In genomic region chr1:209123601-209124000, GRCh38 we compare ENCODE assay signal across 33 cellular contexts.
"Had no signal": no experiment of that assay in that cellular context is flagged by ENCODE, and none has a peak within 500 bp of the region (broad histone marks: within the 10 kb centered on the region; RNA-seq: fewer than 3 reads in every experiment).

No MANE protein-coding gene starts in this region.

- H3K4me3 ChIP-seq: adrenal gland, body of pancreas, breast epithelium, cardiac muscle cell had no signal

- H3K27me3 ChIP-seq: adrenal gland, body of pancreas, brain microvascular endothelial cell, breast epithelium, cardiac muscle cell had no signal

- H3K9me3 ChIP-seq: adrenal gland, body of pancreas, breast epithelium had no signal

- H3K27ac ChIP-seq: adrenal gland, body of pancreas, brain microvascular endothelial cell, breast epithelium, cardiac muscle cell, VCaP had no signal

- DNase-seq: activated B cell treated with CpG ODN at 0.5 μM for 24 hours; activated CD4-positive, alpha-beta memory T cell treated with anti-CD3 and anti-CD28 coated beads for 36 hours; activated CD4-positive, alpha-beta T cell treated with anti-CD3 and anti-CD28 coated beads for 4 hours; activated CD4-positive, alpha-beta T cell treated with anti-CD3 and anti-CD28 coated beads, Interleukin-2, amount 10 ng/mL, durations not matched to agents 24 days and 14 days; activated CD4-positive, alpha-beta T cell treated with anti-CD3 and anti-CD28 coated beads, Interleukin-2, amount 50 U/mL, for 1 hour; activated CD4-positive, alpha-beta T cell treated with anti-CD3 and anti-CD28 coated beads, Interleukin-2, amount 50 U/mL, for 4 hours; activated CD4-positive, CD25-positive, alpha-beta regulatory T cell treated with anti-CD3 and anti-CD28 coated beads, Interleukin-2, amount 50 U/mL, for 72 hours; activated CD8-positive, alpha-beta memory T cell treated with anti-CD3 and anti-CD28 coated beads, Interleukin-2, amount 50 U/mL, for 4 hours; activated CD8-positive, alpha-beta T cell treated with anti-CD3 and anti-CD28 coated beads for 36 hours; activated effector memory CD4-positive, alpha-beta T cell treated with anti-CD3 and anti-CD28 coated beads, Interleukin-2, amount 50 U/mL, for 16 hours; activated gamma-delta T cell treated with Interleukin-2 at 50 U/mL for 16 hours; activated naive CD4-positive, alpha-beta T cell; activated naive CD4-positive, alpha-beta T cell treated with anti-CD3 and anti-CD28 coated beads for 36 hours; activated naive CD4-positive, alpha-beta T cell treated with anti-CD3 and anti-CD28 coated beads, Interleukin-2, amount 50 U/mL, for 16 hours; activated naive CD8-positive, alpha-beta T cell treated with anti-CD3 and anti-CD28 coated beads for 36 hours; activated T-cell treated with anti-CD3 and anti-CD28 coated beads for 4 hours; activated T-cell treated with anti-CD3 and anti-CD28 coated beads, Interleukin-2, amount 50 U/mL, for 1 hour; activated T-cell treated with anti-CD3 and anti-CD28 coated beads, Interleukin-2, amount 50 U/mL, for 4 hours; activated T-cell treated with anti-CD3 and anti-CD28 coated beads, Interleukin-2, amount 50 U/mL, for 72 hours; adrenal gland; amniotic stem cell; aorta; body of pancreas; brain microvascular endothelial cell; T-helper 2 cell; T-helper 9 cell had no signal

- H3K4me1 ChIP-seq: adrenal gland, body of pancreas, breast epithelium had no signal

- ATAC-seq: activated CD8-positive, alpha-beta T cell treated with anti-CD3 and anti-CD28 coated beads for 36 hours; activated naive CD4-positive, alpha-beta T cell treated with anti-CD3 and anti-CD28 coated beads, Interleukin-2, amount 50 U/mL, for 72 hours; activated T-cell treated with anti-CD3 and anti-CD28 coated beads, Interleukin-2, amount 50 U/mL, for 4 hours; activated T-cell treated with anti-CD3 and anti-CD28 coated beads, Interleukin-2, amount 50 U/mL, for 72 hours; activated T-helper 17 cell treated with anti-CD3 and anti-CD28 coated beads, Interleukin-2, amount 50 U/mL, for 72 hours; body of pancreas had no signal

- FAIRE-seq: astrocyte, TTC549 had no signal

- H3K36me3 ChIP-seq: adrenal gland, brain microvascular endothelial cell, breast epithelium, cardiac muscle cell had no signal
